In the genomic region with DNA sequence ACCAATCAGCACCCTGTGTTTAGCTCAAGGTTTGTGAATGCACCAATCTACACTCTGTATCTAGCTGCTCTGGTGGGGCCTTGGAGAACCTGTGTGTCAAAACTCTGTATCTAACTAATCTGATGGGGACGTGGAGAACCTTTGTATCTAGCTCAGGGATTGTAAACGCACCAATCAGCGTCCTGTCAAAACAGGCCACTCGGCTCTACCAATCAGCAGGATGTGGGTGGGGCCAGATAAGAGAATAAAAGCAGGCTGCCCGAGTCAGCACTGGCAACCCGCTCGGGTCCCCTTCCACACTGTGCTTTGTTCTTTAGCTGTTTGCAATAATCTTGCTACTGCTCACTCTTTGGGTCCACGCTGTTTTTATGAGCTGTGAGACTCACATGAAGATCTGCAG, we compare ENCODE assay signal across 1 cellular context.
A peak's percentile ranks its signal among the peaks of the same experiment; 100 is the strongest.
TF ChIP-seq lines count a peak whose summit lies in the region.

No MANE protein-coding gene starts in this region.

TF ChIP-seq in HepG2, 621 proteins besides CTCF, POLR2A, EP300 and RAD21:
- TF ChIP-seq NFYB (CRISPR knock-in tag; IDR thresholded peaks at IDR 0.05): peak; percentile 52; the same call in 1 of the 2 replicates
